ENCODE assay signal across 10 cellular contexts in the genomic region with DNA sequence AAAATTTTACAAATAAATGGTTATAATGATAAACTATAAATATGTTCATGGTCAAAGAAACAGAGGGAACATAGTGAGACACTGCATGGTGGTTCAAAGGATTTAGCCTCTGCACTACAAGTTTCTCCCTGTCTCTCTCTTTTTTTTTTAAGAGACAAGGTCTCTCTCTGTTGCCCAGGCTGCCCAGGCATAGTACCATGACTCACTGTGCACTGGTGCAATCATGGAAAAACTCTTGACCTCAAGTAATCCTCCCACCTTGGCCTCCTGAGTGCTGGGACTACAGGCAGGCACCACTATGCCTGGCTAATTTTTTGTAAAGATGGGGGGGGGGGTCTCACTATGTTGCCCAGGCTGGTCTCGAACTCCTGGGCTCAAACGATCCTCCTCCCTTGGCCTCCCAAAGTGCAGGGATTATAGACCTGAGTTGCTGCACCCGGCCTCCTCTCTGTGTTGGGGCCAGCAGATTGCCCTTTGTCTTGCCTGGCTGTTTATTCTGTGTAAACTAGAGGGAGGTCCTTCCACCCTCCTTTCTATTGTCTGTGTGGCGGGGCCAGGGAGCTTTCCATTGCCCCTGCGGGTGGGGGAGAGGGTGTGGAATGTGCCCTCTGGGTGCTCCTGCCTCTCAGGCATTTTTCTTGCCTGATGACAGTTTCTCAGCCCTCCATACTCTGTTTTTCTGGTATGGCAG. TPM values are rescaled to one million over a fixed set of nuclear protein-coding genes. Genes with fewer than 3 reads are reported as not detected.
DNase-seq lines count a peak whose midpoint lies in the region; ATAC-seq, FAIRE-seq and TF ChIP-seq lines count a peak whose summit lies in the region.
"Had no signal": no experiment of that assay in that cellular context is flagged by ENCODE, and none has a peak within 500 bp of the region (broad histone marks: within the 10 kb centered on the region; RNA-seq: fewer than 3 reads in every experiment).

No MANE protein-coding gene starts in this region.

- no peaks in the 10 kb centered on the region for H3K9me3 Mint-ChIP-seq in stimulated activated effector memory CD8-positive, alpha-beta T cell treated with anti-CD3 and anti-CD28 coated beads, Interleukin-12 subunit alpha, Interleukin-12 subunit beta, amount 100 ng/mL, for 72 hours

- H3K4me3 Mint-ChIP-seq in stimulated activated effector memory CD8-positive, alpha-beta T cell treated with anti-CD3 and anti-CD28 coated beads, Interleukin-12 subunit alpha, Interleukin-12 subunit beta, amount 100 ng/mL, for 72 hours = no peak overlapping the region

- no peak overlapping the region for H3K4me3 ChIP-seq in fibroblast of mammary gland (ENCODE audit: control insufficient read depth, low read depth, low read length)

- peaks cover 30% of the 10 kb centered on the region for H3K4me1 Mint-ChIP-seq in stimulated activated effector memory CD8-positive, alpha-beta T cell treated with anti-CD3 and anti-CD28 coated beads, Interleukin-12 subunit alpha, Interleukin-12 subunit beta, amount 100 ng/mL, for 72 hours

- peak overlapping the region; percentile 45 for H3K27ac Mint-ChIP-seq in stimulated activated effector memory CD8-positive, alpha-beta T cell treated with anti-CD3 and anti-CD28 coated beads, Interleukin-12 subunit alpha, Interleukin-12 subunit beta, amount 100 ng/mL, for 72 hours

- no peak for TF ChIP-seq CTCF in fibroblast of mammary gland (conservative IDR thresholded peaks at IDR 0.05; ENCODE audit: control insufficient read depth, insufficient read depth, low read depth, low read length)

- no peak for ATAC-seq in stimulated activated effector memory CD8-positive, alpha-beta T cell treated with anti-CD3 and anti-CD28 coated beads, Interleukin-12 subunit alpha, Interleukin-12 subunit beta, amount 100 ng/mL, for 72 hours

- peaks cover 87% of the 10 kb centered on the region for H3K36me3 Mint-ChIP-seq in stimulated activated effector memory CD8-positive, alpha-beta T cell treated with anti-CD3 and anti-CD28 coated beads, Interleukin-12 subunit alpha, Interleukin-12 subunit beta, amount 100 ng/mL, for 72 hours

- DNase-seq in NCI-H82 (lab: John Stamatoyannopoulos, UW) (peak; percentile 69), NCI-H82 treated with DMSO at 0.1 percent for 48 hours (lab: John Stamatoyannopoulos, UW; ENCODE audit: unreplicated experiment) (no peak), RCC 7860 (ENCODE audit: low spot score) (peak; percentile 56), fibroblast of mammary gland (ENCODE audit: low read depth) (peak; percentile 51), SK-N-DZ (ENCODE audit: low spot score) (no peak), RKO (ENCODE audit: low spot score) (no peak), DMS 273 treated with DMSO at 0.1 percent for 48 hours (lab: John Stamatoyannopoulos, UW) (no peak)
- DNase-seq in stimulated activated effector memory CD8-positive, alpha-beta T cell treated with anti-CD3 and anti-CD28 coated beads, Interleukin-12 subunit alpha, Interleukin-12 subunit beta, amount 100 ng/mL, for 72 hours (ENCODE audit: low spot score in 2 of 2) = no peak
- DNase-seq: activated CD8-positive, alpha-beta memory T cell treated with anti-CD3 and anti-CD28 coated beads for 24 hours; stimulated activated CD4-positive, alpha-beta T cell treated with anti-CD3 and anti-CD28 coated beads, Interleukin-4, amount 100 ng/mL, for 24 hours had no signal

- peak; percentile 73 for FAIRE-seq in RCC 7860 (lab: Jason Lieb, UNC)

RNA-seq across cellular contexts. Expression of gene MTHFD1, which starts 22.1 kb away (rescaled TPM):
- 39.6 and 50.8 TPM in 2 replicates for polyA plus RNA-seq in SK-N-DZ (2014; cell fraction: cytosol; rRNA removed)
- 74.0 and 110 TPM in 2 replicates for polyA plus RNA-seq in SK-N-DZ (2014; cell fraction: nucleus; rRNA removed)

RNA-seq across cellular contexts. Expression of gene AKAP5, which starts 55.1 kb away (rescaled TPM):
- 2.6 and 2.7 TPM in 2 replicates for polyA plus RNA-seq in SK-N-DZ (2014; cell fraction: cytosol; rRNA removed)
- 1.8 and 3.1 TPM in 2 replicates for polyA plus RNA-seq in SK-N-DZ (2014; cell fraction: nucleus; rRNA removed)

Comparison
In these comparisons a context has a peak if more than half of its experiments do, and no peak if none do; other contexts are left out.
1. DNase-seq: peak in NCI-H82 (single experiment), RCC 7860 (single experiment) and fibroblast of mammary gland (single experiment); none in NCI-H82 treated with DMSO at 0.1 percent for 48 hours (single experiment), stimulated activated effector memory CD8-positive, alpha-beta T cell treated with anti-CD3 and anti-CD28 coated beads, Interleukin-12 subunit alpha, Interleukin-12 subunit beta, amount 100 ng/mL, for 72 hours (0 of 2), SK-N-DZ (single experiment), RKO (single experiment) and DMS 273 treated with DMSO at 0.1 percent for 48 hours (single experiment).